ENCODE assay signal across 8 cellular contexts in the genomic region with DNA sequence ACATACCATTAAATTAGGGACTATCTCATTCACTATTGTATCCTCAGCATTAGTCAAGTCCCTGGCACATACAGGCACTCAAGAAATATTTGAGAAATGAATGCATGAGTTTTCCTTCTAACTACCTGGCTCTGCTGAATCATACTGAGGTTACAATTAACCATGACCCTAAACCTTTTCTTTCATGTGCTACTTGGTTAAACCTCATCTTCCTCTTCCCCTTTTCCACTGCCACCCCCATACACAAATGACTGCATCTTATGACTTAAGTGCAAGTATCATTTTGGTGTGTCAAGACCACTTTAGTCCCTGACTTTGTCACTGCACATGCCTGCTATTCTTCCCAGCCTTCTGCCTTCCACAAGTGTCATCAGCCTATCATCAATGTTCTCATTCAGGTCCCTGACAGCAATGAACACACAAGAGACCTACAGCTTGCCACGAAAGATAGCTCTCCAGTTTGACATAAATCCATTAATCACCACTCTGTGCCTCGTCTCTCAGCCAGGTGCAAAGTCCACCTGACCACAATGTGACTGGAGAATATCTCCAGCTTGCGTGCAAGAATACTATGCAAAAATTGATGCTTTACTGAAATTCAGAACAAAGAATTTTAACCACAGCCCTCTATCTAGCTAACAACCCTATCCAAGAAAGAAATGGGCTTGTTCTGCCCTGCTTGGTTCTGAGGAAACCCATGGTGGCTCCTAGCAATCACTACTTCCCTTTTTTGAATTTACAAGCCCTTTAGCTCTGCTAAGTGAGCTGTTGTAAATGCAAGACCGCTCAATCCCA.
DNase-seq lines count a peak whose midpoint lies in the region; ATAC-seq and TF ChIP-seq lines count a peak whose summit lies in the region.

No MANE protein-coding gene starts in this region.

- peaks cover 3% of the 10 kb centered on the region for H3K36me3 Mint-ChIP-seq in endodermal cell (ENCODE audit: low read depth)

- no TSS peak for BruUV-seq in OCI-LY7 (replicated peaks; lab: Mats Ljungman, UMichigan)

- intact Hi-C loops in OCI-LY7 (cut with micrococcal nuclease; ENCODE audit: unreplicated experiment) (loop anchor here (5.0 kb wide), 3 partner anchors 75 to 225 kb away; no protein-coding TSS in a partner anchor), sigmoid colon (cut with DNase I) (loop anchor here (5.0 kb wide), 2 partner anchors 75 to 225 kb away; no protein-coding TSS in a partner anchor)

- peak; percentile 62 for DNase-seq in GM10266 (ENCODE audit: extremely low spot score)
- peak; percentile 65 for DNase-seq in GM20000 (ENCODE audit: low spot score)
- peak; percentile 74 for DNase-seq in OCI-LY7 (ENCODE audit: low spot score)
- no peak for DNase-seq in endodermal cell
- peak; percentile 46 to 67 for DNase-seq in stimulated activated naive CD8-positive, alpha-beta T cell treated with anti-CD3 and anti-CD28 coated beads, Interleukin-15, amount 100 ng/mL, for 72 hours
- no peak for DNase-seq in sigmoid colon
- DNase-seq in activated effector memory CD4-positive, alpha-beta T cell treated with Interleukin-2 at 50 U/mL for 16 hours, result no peak

- H3K27me3 ChIP-seq in endodermal cell (ENCODE audit: control insufficient read depth, insufficient read depth, low read length, poor library complexity, severe bottlenecking) (no peaks in the 10 kb centered on the region), sigmoid colon (no peaks in the 10 kb centered on the region)

- H3K4me3 Mint-ChIP-seq in endodermal cell, result no peak overlapping the region
- H3K4me3 Mint-ChIP-seq in stimulated activated naive CD8-positive, alpha-beta T cell treated with anti-CD3 and anti-CD28 coated beads, Interleukin-15, amount 100 ng/mL, for 72 hours, result peak overlapping the region; percentile 49 to 52

- WGBS in endodermal cell (ENCODE audit: insufficient coverage in 1 of 2, insufficient read length in 1 of 2), 2 experiments, result 86 to 96% methylated on average over 3 to 4 of the region's 4 CpGs
- WGBS in sigmoid colon, 2 donors, result 31 to 42% methylated on average over 4 of the region's 4 CpGs

- POLR2A ChIA-PET in OCI-LY7 (lab: Charles Lee), result interaction anchor here (0.6 to 1.0 kb wide), 9 partner anchors 14 to 611 kb away, joined by 3 to 10 read pairs (median 3); no protein-coding TSS in a partner anchor

- peak overlapping the region; percentile 16 for H3K27ac Mint-ChIP-seq in endodermal cell
- peak overlapping the region in 1 of 2 donors; percentile 67 for H3K27ac Mint-ChIP-seq in stimulated activated naive CD8-positive, alpha-beta T cell treated with anti-CD3 and anti-CD28 coated beads, Interleukin-15, amount 100 ng/mL, for 72 hours

- peak overlapping the region; percentile 31 for H3K27ac ChIP-seq in OCI-LY7 (ENCODE audit: low read depth, low read length, poor library complexity, severe bottlenecking)
- no peak overlapping the region for H3K27ac ChIP-seq in endodermal cell (ENCODE audit: low read depth, low read length)
- H3K27ac ChIP-seq in sigmoid colon, result peak overlapping the region in 1 of 4 donors; percentile 1

- H2AFZ ChIP-seq in OCI-LY7 (ENCODE audit: low read length), result no peak overlapping the region

- no peak for TF ChIP-seq EP300 in sigmoid colon (IDR thresholded peaks at IDR 0.05)

- H3K4me2 ChIP-seq in OCI-LY7 (ENCODE audit: low read length), result peak overlapping the region; percentile 52

- H3K4me3 ChIP-seq in OCI-LY7 (ENCODE audit: low read depth, low read length, poor library complexity, severe bottlenecking), result no peak overlapping the region
- peak overlapping the region; percentile 1 for H3K4me3 ChIP-seq in endodermal cell (ENCODE audit: low read length)
- no peak overlapping the region for H3K4me3 ChIP-seq in sigmoid colon

- TF ChIP-seq CTCF in GM10266 (IDR thresholded peaks at IDR 0.05; ENCODE audit: control insufficient read depth, insufficient read depth, low read depth, missing control alignments) (no peak), GM20000 (IDR thresholded peaks at IDR 0.05; ENCODE audit: extremely low read depth, missing control alignments) (no peak), OCI-LY7 (conservative IDR thresholded peaks at IDR 0.05; ENCODE audit: low read length) (no peak), endodermal cell (conservative IDR thresholded peaks at IDR 0.05) (no peak), sigmoid colon (IDR thresholded peaks at IDR 0.05) (no peak)

- peaks cover 36% of the 10 kb centered on the region for H3K4me1 Mint-ChIP-seq in endodermal cell
- peaks cover 74% of the 10 kb centered on the region for H3K4me1 Mint-ChIP-seq in stimulated activated naive CD8-positive, alpha-beta T cell treated with anti-CD3 and anti-CD28 coated beads, Interleukin-15, amount 100 ng/mL, for 72 hours

- peaks cover 40% of the 10 kb centered on the region for H4K20me1 ChIP-seq in OCI-LY7 (ENCODE audit: insufficient read depth, low read length)

- H3K9ac ChIP-seq in endodermal cell (ENCODE audit: extremely low read depth, low read length, poor library complexity, severe bottlenecking), result no peak overlapping the region

- peak; percentile 55 for ATAC-seq in HG03442 (IDR thresholded peaks at IDR 0.05; ENCODE audit: unreplicated experiment)
- ATAC-seq in stimulated activated naive CD8-positive, alpha-beta T cell treated with anti-CD3 and anti-CD28 coated beads, Interleukin-15, amount 100 ng/mL, for 72 hours, result peak; percentile 92

- H3K36me3 ChIP-seq in OCI-LY7 (ENCODE audit: insufficient read depth, low read length), result no peaks in the 10 kb centered on the region
- no peaks in the 10 kb centered on the region for H3K36me3 ChIP-seq in endodermal cell (ENCODE audit: control insufficient read depth, insufficient read depth, low read length)
- H3K36me3 ChIP-seq in sigmoid colon, result no peaks in the 10 kb centered on the region

- no peak for TF ChIP-seq POLR2A in sigmoid colon (IDR thresholded peaks at IDR 0.05)

- no peaks in the 10 kb centered on the region for H3K9me3 ChIP-seq in OCI-LY7 (ENCODE audit: low read length)
- H3K9me3 ChIP-seq in endodermal cell (ENCODE audit: control insufficient read depth, low read length), result no peaks in the 10 kb centered on the region
- no peaks in the 10 kb centered on the region for H3K9me3 ChIP-seq in sigmoid colon

- peaks cover 3% of the 10 kb centered on the region; the same call in 1 of the 2 replicates for H3K79me2 ChIP-seq in OCI-LY7 (ENCODE audit: insufficient read depth, low read depth, low read length)

- CTCF ChIA-PET in OCI-LY7 (lab: Charles Lee; ENCODE audit: unreplicated experiment), result no interaction called here

- H3K4me1 ChIP-seq in OCI-LY7 (ENCODE audit: insufficient read depth, low read length, poor library complexity, severe bottlenecking) (peaks cover 57% of the 10 kb centered on the region), endodermal cell (ENCODE audit: control insufficient read depth, insufficient read depth, low read length) (peaks cover 17% of the 10 kb centered on the region), sigmoid colon (peaks cover 0 to 49% (median 27%) of the 10 kb centered on the region in 4 donors)

- H3K27me3 Mint-ChIP-seq in endodermal cell (ENCODE audit: insufficient read depth), result no peaks in the 10 kb centered on the region
- no peaks in the 10 kb centered on the region for H3K27me3 Mint-ChIP-seq in stimulated activated naive CD8-positive, alpha-beta T cell treated with anti-CD3 and anti-CD28 coated beads, Interleukin-15, amount 100 ng/mL, for 72 hours

- no peaks in the 10 kb centered on the region for H3K9me2 ChIP-seq in OCI-LY7 (ENCODE audit: insufficient read depth, low read length)

- no peaks in the 10 kb centered on the region for H3K9me3 Mint-ChIP-seq in endodermal cell
- H3K9me3 Mint-ChIP-seq in stimulated activated naive CD8-positive, alpha-beta T cell treated with anti-CD3 and anti-CD28 coated beads, Interleukin-15, amount 100 ng/mL, for 72 hours, result no peaks in the 10 kb centered on the region

Comparison
In these comparisons a context has a peak if more than half of its experiments do, and no peak if none do; other contexts are left out.
1. DNase-seq: peak in GM10266 (single experiment), GM20000 (single experiment), OCI-LY7 (single experiment) and stimulated activated naive CD8-positive, alpha-beta T cell treated with anti-CD3 and anti-CD28 coated beads, Interleukin-15, amount 100 ng/mL, for 72 hours (2 of 2); none in endodermal cell (single experiment), sigmoid colon (single experiment) and activated effector memory CD4-positive, alpha-beta T cell treated with Interleukin-2 at 50 U/mL for 16 hours (single experiment).